19 cellular contexts compared by ENCODE assay signal in genomic region chr2:127485051-127485693, GRCh38. TPM values are rescaled to one million over a fixed set of nuclear protein-coding genes. Genes with fewer than 3 reads are reported as not detected.
DNase-seq lines count a peak whose midpoint lies in the region; ATAC-seq and TF ChIP-seq lines count a peak whose summit lies in the region.
"Had no signal": no experiment of that assay in that cellular context is flagged by ENCODE, and none has a peak within 500 bp of the region (broad histone marks: within the 10 kb centered on the region; RNA-seq: fewer than 3 reads in every experiment).

No MANE protein-coding gene starts in this region.

- H3K4me3 ChIP-seq in BLaER1 (no peak overlapping the region), esophagus squamous epithelium (no peak overlapping the region)
- H3K4me3 ChIP-seq in CD8-positive, alpha-beta T cell (ENCODE audit: low read depth, low read length) = no peak overlapping the region

- H3K36me3 ChIP-seq in BLaER1 (peaks cover 97% of the 10 kb centered on the region), esophagus squamous epithelium (peaks cover 15 to 99% (median 36%) of the 10 kb centered on the region in 3 donors)
- peaks cover 43% of the 10 kb centered on the region for H3K36me3 ChIP-seq in CD8-positive, alpha-beta T cell (ENCODE audit: insufficient read depth, low read length)

- H3K27ac ChIP-seq in BLaER1 (no peak overlapping the region), esophagus squamous epithelium (no peak overlapping the region)
- peak overlapping the region; percentile 38 for H3K27ac ChIP-seq in CD8-positive, alpha-beta T cell (ENCODE audit: low read depth, low read length)

- CTCF ChIA-PET in CD8-positive, alpha-beta T cell (lab: Charles Lee) = no interaction called here

- POLR2A ChIA-PET in CD8-positive, alpha-beta T cell (lab: Charles Lee) = no interaction called here

- no peak overlapping the region for H3K9ac ChIP-seq in BLaER1

- H3K9me3 ChIP-seq in BLaER1 (no peaks in the 10 kb centered on the region), esophagus squamous epithelium (no peaks in the 10 kb centered on the region)
- H3K9me3 ChIP-seq in CD8-positive, alpha-beta T cell (ENCODE audit: low read length) = no peaks in the 10 kb centered on the region
- H3K9me3 ChIP-seq: BE2C had no signal

- H3K27me3 Mint-ChIP-seq in CD8-positive, alpha-beta T cell (ENCODE audit: low read depth) = no peaks in the 10 kb centered on the region
- H3K27me3 Mint-ChIP-seq in T-helper 2 cell treated with Interferon-gamma antibody and Interleukin-4, amounts not matched to agents 5 μg/mL and 100 μg/mL, for 36 hours (ENCODE audit: low read depth) = no peaks in the 10 kb centered on the region
- H3K27me3 Mint-ChIP-seq in immature natural killer cell (ENCODE audit: low read depth in 3 of 3) = peaks cover 0 to 2% (median 0%) of the 10 kb centered on the region in 3 donors

- peak overlapping the region; percentile 55 for H3K4me3 Mint-ChIP-seq in CD8-positive, alpha-beta T cell
- H3K4me3 Mint-ChIP-seq in T-helper 2 cell treated with Interferon-gamma antibody and Interleukin-4, amounts not matched to agents 5 μg/mL and 100 μg/mL, for 36 hours = no peak overlapping the region
- peak overlapping the region; percentile 36 to 71 (median 54) for H3K4me3 Mint-ChIP-seq in immature natural killer cell
- H3K4me3 Mint-ChIP-seq: HFFc6 had no signal

- H3K9me3 Mint-ChIP-seq in CD8-positive, alpha-beta T cell = no peaks in the 10 kb centered on the region
- H3K9me3 Mint-ChIP-seq in T-helper 2 cell treated with Interferon-gamma antibody and Interleukin-4, amounts not matched to agents 5 μg/mL and 100 μg/mL, for 36 hours = no peaks in the 10 kb centered on the region
- no peaks in the 10 kb centered on the region for H3K9me3 Mint-ChIP-seq in immature natural killer cell
- H3K9me3 Mint-ChIP-seq: HFFc6 had no signal

- H3K4me1 Mint-ChIP-seq in CD8-positive, alpha-beta T cell (ENCODE audit: low read depth) = peaks cover 35% of the 10 kb centered on the region
- H3K4me1 Mint-ChIP-seq in T-helper 2 cell treated with Interferon-gamma antibody and Interleukin-4, amounts not matched to agents 5 μg/mL and 100 μg/mL, for 36 hours (ENCODE audit: low read depth) = peaks cover 28% of the 10 kb centered on the region
- H3K4me1 Mint-ChIP-seq in immature natural killer cell = peaks cover 28 to 43% of the 10 kb centered on the region in 2 donors

- H4K20me1 ChIP-seq in BLaER1 = peaks cover 60% of the 10 kb centered on the region

- H3K27me3 ChIP-seq in BLaER1 = no peaks in the 10 kb centered on the region
- no peaks in the 10 kb centered on the region for H3K27me3 ChIP-seq in CD8-positive, alpha-beta T cell (ENCODE audit: insufficient read depth, low read length)
- no peaks in the 10 kb centered on the region for H3K27me3 ChIP-seq in esophagus squamous epithelium
- H3K27me3 ChIP-seq: BE2C had no signal

- no peak for TF ChIP-seq CTCF in CD8-positive, alpha-beta T cell (IDR thresholded peaks at IDR 0.05)
- no peak for TF ChIP-seq CTCF in esophagus squamous epithelium (IDR thresholded peaks at IDR 0.05)

- H3K36me3 Mint-ChIP-seq in CD8-positive, alpha-beta T cell = peaks cover 86% of the 10 kb centered on the region
- peaks cover 65% of the 10 kb centered on the region for H3K36me3 Mint-ChIP-seq in T-helper 2 cell treated with Interferon-gamma antibody and Interleukin-4, amounts not matched to agents 5 μg/mL and 100 μg/mL, for 36 hours (ENCODE audit: low read depth)
- peaks cover 11 to 52% (median 37%) of the 10 kb centered on the region in 3 donors for H3K36me3 Mint-ChIP-seq in immature natural killer cell

- no peak for TF ChIP-seq POLR2A in esophagus squamous epithelium (IDR thresholded peaks at IDR 0.05)

- H3K4me1 ChIP-seq in BLaER1 (peaks cover 16% of the 10 kb centered on the region), esophagus squamous epithelium (no peaks in the 10 kb centered on the region)
- peaks cover 18% of the 10 kb centered on the region for H3K4me1 ChIP-seq in CD8-positive, alpha-beta T cell (ENCODE audit: insufficient read depth, low read length)
- H3K4me1 ChIP-seq: BE2C had no signal

- intact Hi-C loops in CD8-positive, alpha-beta T cell (cut with DNase I, micrococcal nuclease) = no loop called here
- intact Hi-C loops in esophagus squamous epithelium (cut with DNase I) = no loop called here

- ATAC-seq in CD8-positive, alpha-beta T cell = peak; percentile 64
- ATAC-seq: sciatic nerve had no signal

- H3K27ac Mint-ChIP-seq in CD8-positive, alpha-beta T cell = peak overlapping the region; percentile 85
- H3K27ac Mint-ChIP-seq in T-helper 2 cell treated with Interferon-gamma antibody and Interleukin-4, amounts not matched to agents 5 μg/mL and 100 μg/mL, for 36 hours = peak overlapping the region; percentile 37
- peak overlapping the region; percentile 74 to 91 (median 84) for H3K27ac Mint-ChIP-seq in immature natural killer cell
- H3K27ac Mint-ChIP-seq: HFFc6 had no signal

- WGBS in esophagus squamous epithelium, 2 donors = 41 to 52% methylated on average over 5 of the region's 5 CpGs

- DNase-seq in CD8-positive, alpha-beta T cell = no peak
- no peak for DNase-seq in T-helper 2 cell treated with Interferon-gamma antibody and Interleukin-4, amounts not matched to agents 5 μg/mL and 100 μg/mL, for 36 hours (ENCODE audit: low spot score)
- peak in 1 of 3 donors; percentile 9 for DNase-seq in immature natural killer cell
- DNase-seq in activated CD4-positive, CD25-positive, alpha-beta regulatory T cell treated with anti-CD3 and anti-CD28 coated beads, Interleukin-2, amount 50 U/mL, for 72 hours = no peak
- no peak for DNase-seq in esophagus squamous epithelium (lab: John Stamatoyannopoulos, UW)
- no peak for DNase-seq in NCI-H82 (lab: John Stamatoyannopoulos, UW)
- no peak for DNase-seq in islet precursor cell
- DNase-seq: activated CD8-positive, alpha-beta memory T cell treated with anti-CD3 and anti-CD28 coated beads, Interleukin-2, amount 50 U/mL, for 4 hours; amniotic stem cell; BE2C; DMS79; foreskin fibroblast; HFFc6; NCI-H1105; NCI-H2171 treated with DMSO at 0.1 percent for 48 hours; NCI-H774 had no signal

- peak overlapping the region; percentile 18 for H3K4me2 ChIP-seq in BLaER1

RNA-seq across cellular contexts. Expression of gene IWS1, which starts 41.1 kb away (rescaled TPM):
- 10 to 100 TPM; 30.4 to 33.4 TPM for total RNA-seq in CD8-positive, alpha-beta T cell
- polyA plus RNA-seq in immature natural killer cell = 10 to 100 TPM in 2 of 3 donors, 1 to 10 TPM in 1; 3.8 to 32.2 (median 13.1) TPM
- total RNA-seq in esophagus squamous epithelium = 10 to 100 TPM; 22.0 to 34.1 (median 28.9) TPM

RNA-seq across cellular contexts. Expression of gene MYO7B, which starts 50.3 kb away (rescaled TPM):
- under 1 TPM; 0.25 to 0.33 TPM for total RNA-seq in CD8-positive, alpha-beta T cell
- under 1 TPM in 1 of 3 donors, not detected in 2; 0.37 TPM for polyA plus RNA-seq in immature natural killer cell
- total RNA-seq in esophagus squamous epithelium = under 1 TPM in 1 of 4 donors, not detected in 3; 0.19 TPM
- total RNA-seq: osteocyte had no signal
